Comparison of ENCODE assay signal across 25 cellular contexts in genomic region chr1:220727523-220727922, GRCh38. TPM values are rescaled to one million over a fixed set of nuclear protein-coding genes. Genes with fewer than 3 reads are reported as not detected.
DNase-seq lines count a peak whose midpoint lies in the region; ATAC-seq, FAIRE-seq and TF ChIP-seq lines count a peak whose summit lies in the region.
"Had no signal": no experiment of that assay in that cellular context is flagged by ENCODE, and none has a peak within 500 bp of the region (broad histone marks: within the 10 kb centered on the region; RNA-seq: fewer than 3 reads in every experiment).

No MANE protein-coding gene starts in this region.

- DNase-seq in A549 (ENCODE audit: low read depth in 1 of 2, low spot score in 1 of 2), result no peak
- no peak for DNase-seq in Karpas-422
- no peak for DNase-seq in left lobe of liver (ENCODE audit: low spot score)
- DNase-seq in right lobe of liver, result no peak
- no peak for DNase-seq in RCC 7860 (ENCODE audit: low spot score)
- DNase-seq in activated gamma-delta T cell treated with Interleukin-2 at 50 U/mL for 16 hours, result no peak
- DNase-seq: ACHN; AML-193; BE2C; CD4-positive, alpha-beta T cell; CD8-positive, alpha-beta memory T cell; DMS 273 treated with DMSO at 0.1 percent for 48 hours; DMS79; EL; GDM1; H9; HFFc6 had no signal

- no peak for TF ChIP-seq POLR2A in A549 (IDR thresholded peaks at IDR 0.05; ENCODE audit: low read length)
- TF ChIP-seq POLR2A in right lobe of liver (IDR thresholded peaks at IDR 0.05), result no peak

- H3K4me3 ChIP-seq in A549 (no peak overlapping the region), Karpas-422 (ENCODE audit: low read length) (no peak overlapping the region), right lobe of liver (no peak overlapping the region)
- H3K4me3 ChIP-seq: BLaER1 treated with 17β-estradiol and CSF1 and Interleukin-3, amounts not matched to agents 10 nM and 100 nM; GM12878; GM23338 had no signal

- intact Hi-C loops in right lobe of liver (cut with DNase I), result no loop called here

- no peak overlapping the region for H3K27ac ChIP-seq in A549
- H3K27ac ChIP-seq in Karpas-422 (ENCODE audit: low read length), result no peak overlapping the region
- no peak overlapping the region for H3K27ac ChIP-seq in right lobe of liver
- H3K27ac ChIP-seq: 22Rv1; BLaER1 treated with 17β-estradiol and CSF1 and Interleukin-3, amounts not matched to agents 10 nM and 100 nM had no signal

- CTCF ChIA-PET in A549 (lab: Yijun Ruan, JAX), result interaction anchor here (1.0 to 2.5 kb wide), 2 partner anchors 49 to 76 kb away, joined by 5 to 6 read pairs; no protein-coding TSS in a partner anchor

- 0 out of 2 replicates have a peak overlapping the region, but pooled peaks have one; percentile 25 for H2AFZ ChIP-seq in Karpas-422 (ENCODE audit: low read length)

- H3K4me1 ChIP-seq in A549 (no peaks in the 10 kb centered on the region), Karpas-422 (ENCODE audit: low read length) (peaks cover 8% of the 10 kb centered on the region), right lobe of liver (peaks cover 0 to 7% (median 0%) of the 10 kb centered on the region in 4 donors)
- H3K4me1 ChIP-seq: BE2C had no signal

- TF ChIP-seq RAD21 in A549 (conservative IDR thresholded peaks at IDR 0.05 in 1 of 2, IDR thresholded peaks at IDR 0.05 in 1 of 2), result no peak

- H3K27me3 ChIP-seq in Karpas-422 (ENCODE audit: low read length), result no peaks in the 10 kb centered on the region
- H3K27me3 ChIP-seq in right lobe of liver, result no peaks in the 10 kb centered on the region
- H3K27me3 ChIP-seq: BE2C; BLaER1 treated with 17β-estradiol and CSF1 and Interleukin-3, amounts not matched to agents 10 nM and 100 nM had no signal

- H3K9me2 ChIP-seq in Karpas-422 (replicated peaks; ENCODE audit: insufficient read depth, low read length), result no peaks in the 10 kb centered on the region

- no peak overlapping the region for H3K9ac ChIP-seq in Karpas-422 (ENCODE audit: low read length)
- H3K9ac ChIP-seq: BLaER1 treated with 17β-estradiol and CSF1 and Interleukin-3, amounts not matched to agents 10 nM and 100 nM had no signal

- FAIRE-seq in A549 (lab: Jason Lieb, UNC), result no peak
- no peak for FAIRE-seq in RCC 7860 (lab: Jason Lieb, UNC)
- FAIRE-seq: A204.1, GM12878, GM18507 had no signal

- no peak for TF ChIP-seq EP300 in A549 (IDR thresholded peaks at IDR 0.05)

- TF ChIP-seq CTCF in A549 (IDR thresholded peaks at IDR 0.05) (no peak), right lobe of liver (IDR thresholded peaks at IDR 0.05) (no peak)

- H4K20me1 ChIP-seq in Karpas-422 (ENCODE audit: insufficient read depth, low read depth, low read length), result no peaks in the 10 kb centered on the region
- H4K20me1 ChIP-seq: BLaER1 treated with 17β-estradiol and CSF1 and Interleukin-3, amounts not matched to agents 10 nM and 100 nM had no signal

- POLR2A ChIA-PET in A549 (lab: Yijun Ruan, JAX), result no interaction called here

- no peaks in the 10 kb centered on the region for H3K36me3 ChIP-seq in Karpas-422 (ENCODE audit: insufficient read depth, low read length)
- no peaks in the 10 kb centered on the region for H3K36me3 ChIP-seq in right lobe of liver
- H3K36me3 ChIP-seq: BE2C; BLaER1 treated with 17β-estradiol and CSF1 and Interleukin-3, amounts not matched to agents 10 nM and 100 nM had no signal

- H3K4me2 ChIP-seq in A549 (no peak overlapping the region), Karpas-422 (ENCODE audit: low read depth, low read length, poor library complexity, severe bottlenecking) (no peak overlapping the region)
- H3K4me2 ChIP-seq: BLaER1 treated with 17β-estradiol and CSF1 and Interleukin-3, amounts not matched to agents 10 nM and 100 nM; GM23338 had no signal

- WGBS in A549 (ENCODE audit: missing lambda C conversion rate), result 48% methylated on average over 1 of the region's 1 CpG
- WGBS in right lobe of liver (ENCODE audit: insufficient coverage, low coverage, low lambda C conversion rate, missing lambda C conversion rate), result 31% methylated on average over 1 of the region's 1 CpG

- H3K79me2 ChIP-seq in Karpas-422 (ENCODE audit: low read length), result no peaks in the 10 kb centered on the region

- no peak for ATAC-seq in A549
- ATAC-seq in left lobe of liver, result peak; percentile 66
- peak in 3 of 4 donors; percentile 37 to 63 (median 48) for ATAC-seq in right lobe of liver
- ATAC-seq in HG03039 (IDR thresholded peaks at IDR 0.05; ENCODE audit: unreplicated experiment), result no peak

- no peaks in the 10 kb centered on the region for H3K9me3 ChIP-seq in A549
- no peaks in the 10 kb centered on the region for H3K9me3 ChIP-seq in Karpas-422 (ENCODE audit: low read length)
- no peaks in the 10 kb centered on the region for H3K9me3 ChIP-seq in right lobe of liver
- H3K9me3 ChIP-seq: BE2C had no signal

TF ChIP-seq in A549, 52 proteins besides CTCF, POLR2A, EP300 and RAD21:
- TF ChIP-seq KDM1A (IDR thresholded peaks at IDR 0.05; ENCODE audit: low read depth) (no peak), CBX2 (IDR thresholded peaks at IDR 0.05; ENCODE audit: borderline replicate concordance, low read depth) (no peak), HES2 (IDR thresholded peaks at IDR 0.05) (no peak), USF2 (IDR thresholded peaks at IDR 0.05) (no peak), MAFK (IDR thresholded peaks at IDR 0.05; ENCODE audit: partially characterized antibody) (peak; percentile 89)
TF ChIP-seq in A549: peak in this region for 1.

RNA-seq across cellular contexts. Expression of gene MTARC2, which starts 20.6 kb away (rescaled TPM):
- polyA plus RNA-seq in A549 (2011; rRNA removed) (17.7 and 18.4 TPM in 2 replicates), A549 (2017; fragmentation: RNase III; extraction: RNeasy Plus Mini Kit Qiagen cat#74134 plus additional on column Dnase treatment) (11.1 to 14.6 TPM (median 13.5 TPM) in 3 replicates)
- polyA plus RNA-seq in A549 (2012; cell fraction: cytosol; rRNA removed), result 7.8 and 10.6 TPM in 2 replicates
- polyA plus RNA-seq in A549 (2012; cell fraction: nucleus; rRNA removed), result 18.3 and 23.4 TPM in 2 replicates
- 4.2 and 7.9 TPM in 2 replicates for polyA minus RNA-seq in A549 (2011; rRNA and poly(A)+ RNA removed)
- total RNA-seq in Karpas-422 (2014; rRNA removed; shearing (Covaris generic); ENCODE audit: low replicate concordance), result 0.48 TPM in 1 of 2 replicates, not detected in the other
- total RNA-seq in left lobe of liver (129 TPM), right lobe of liver (100 to 1,000 TPM in 3 of 6 experiments, 10 to 100 TPM in 3; 41.8 to 140 (median 86.6) TPM)
- total RNA-seq: CD4-positive, alpha-beta T cell; CD8-positive, alpha-beta memory T cell had no signal
- polyA plus RNA-seq: CD8-positive, alpha-beta memory T cell had no signal

RNA-seq across cellular contexts. Expression of gene C1orf115, which starts 37.4 kb away (rescaled TPM):
- polyA plus RNA-seq in A549 (2011; rRNA removed) (6.4 and 6.9 TPM in 2 replicates), A549 (2017; fragmentation: RNase III; extraction: RNeasy Plus Mini Kit Qiagen cat#74134 plus additional on column Dnase treatment) (6.8 to 8.9 TPM (median 7.5 TPM) in 3 replicates)
- polyA plus RNA-seq in A549 (2012; cell fraction: cytosol; rRNA removed), result 3.7 and 4.8 TPM in 2 replicates
- 1.9 and 2.6 TPM in 2 replicates for polyA plus RNA-seq in A549 (2012; cell fraction: nucleus; rRNA removed)
- polyA minus RNA-seq in A549 (2011; rRNA and poly(A)+ RNA removed), result 3.7 and 4.7 TPM in 2 replicates
- total RNA-seq in Karpas-422 (2014; rRNA removed; shearing (Covaris generic); ENCODE audit: low replicate concordance), result 0.11 TPM in 1 of 2 replicates, not detected in the other
- total RNA-seq in left lobe of liver (49.9 TPM), right lobe of liver (10 to 100 TPM; 45.2 to 65.9 (median 50.8) TPM)
- total RNA-seq: H4 had no signal

RNA-seq across cellular contexts. Expression of gene MTARC1, which starts 59.2 kb away (rescaled TPM):
- 9.1 and 9.5 TPM in 2 replicates for polyA plus RNA-seq in A549 (2011; rRNA removed)
- polyA plus RNA-seq in A549 (2012; cell fraction: cytosol; rRNA removed), result 5.3 and 6.1 TPM in 2 replicates
- 3.1 and 3.5 TPM in 2 replicates for polyA plus RNA-seq in A549 (2012; cell fraction: nucleus; rRNA removed)
- polyA plus RNA-seq in A549 (2017; fragmentation: RNase III; extraction: RNeasy Plus Mini Kit Qiagen cat#74134 plus additional on column Dnase treatment), result 10.1 to 10.9 TPM (median 10.5 TPM) in 3 replicates
- polyA minus RNA-seq in A549 (2011; rRNA and poly(A)+ RNA removed), result 3.2 and 4.5 TPM in 2 replicates
- total RNA-seq in Karpas-422 (2014; rRNA removed; shearing (Covaris generic); ENCODE audit: low replicate concordance), result 0.04 TPM in 1 of 2 replicates, not detected in the other
- total RNA-seq in left lobe of liver, result 77.4 TPM
- total RNA-seq in right lobe of liver, result 10 to 100 TPM; 14.5 to 83.6 (median 35.2) TPM
- total RNA-seq: CD4-positive, alpha-beta T cell; CD8-positive, alpha-beta memory T cell had no signal
- polyA plus RNA-seq: CD8-positive, alpha-beta memory T cell had no signal

Comparison
In these comparisons a context has a peak if more than half of its experiments do, and no peak if none do; other contexts are left out.
1. ATAC-seq: peak in left lobe of liver (single experiment) and right lobe of liver (3 of 4); none in A549 (0 of 2) and HG03039 (single experiment).
2. RNA of gene MTARC2, which starts 20.6 kb away (total RNA-seq): 129 TPM in left lobe of liver (single experiment) and 41.8 to 140 TPM in right lobe of liver; 0.48 TPM in Karpas-422; every median in the first group is over 10 times any median in the second.
3. RNA of gene C1orf115, which starts 37.4 kb away (total RNA-seq): 45.2 to 65.9 TPM in right lobe of liver and 49.9 TPM in left lobe of liver (single experiment); 0.11 TPM in Karpas-422; every median in the first group is over 10 times any median in the second.
4. RNA of gene MTARC1, which starts 59.2 kb away (total RNA-seq): 77.4 TPM in left lobe of liver (single experiment) and 14.5 to 83.6 TPM in right lobe of liver; 0.04 TPM in Karpas-422; every median in the first group is over 10 times any median in the second.